ENCODE assay signal across 1 cellular context in the genomic region with DNA sequence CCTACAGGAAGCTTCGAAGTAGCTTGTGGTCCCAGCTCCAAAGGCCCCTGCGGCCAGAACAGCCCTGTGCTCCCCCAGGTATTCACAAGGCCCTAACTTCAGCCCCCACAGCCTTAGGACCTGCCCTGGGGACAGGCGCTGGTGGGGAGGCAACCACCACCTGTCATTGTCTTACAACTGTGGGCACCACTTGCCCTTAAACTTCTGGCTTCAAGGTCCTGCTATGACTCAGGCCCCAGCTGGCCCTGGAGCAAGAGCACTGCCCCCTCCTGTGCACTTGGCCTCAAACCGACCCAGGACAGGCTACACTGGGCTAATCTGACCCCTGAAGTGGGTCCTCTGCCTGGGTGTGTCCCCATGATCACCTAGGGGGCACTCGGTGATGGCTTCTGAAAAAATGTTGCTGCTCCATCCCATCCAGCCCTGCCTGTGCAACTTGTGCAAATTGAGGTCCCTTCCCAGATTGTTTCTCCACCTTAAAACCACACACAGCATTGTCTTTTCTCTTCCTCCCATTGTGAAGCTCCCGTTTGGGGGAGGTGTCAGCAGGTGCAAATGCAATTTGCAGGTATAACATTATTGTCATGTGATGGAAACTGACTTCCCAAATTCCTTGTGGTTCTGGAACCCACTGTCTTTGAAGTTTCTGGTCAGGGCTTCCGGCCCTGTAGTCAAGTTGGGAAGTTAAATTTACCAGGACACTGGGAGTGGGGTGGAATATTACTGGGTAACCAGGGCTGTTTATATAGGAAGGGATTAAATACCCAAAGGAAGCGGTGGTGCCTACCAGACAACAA.
TF ChIP-seq lines count a peak whose summit lies in the region.

No MANE protein-coding gene starts in this region.

TF ChIP-seq in HepG2, 621 proteins besides CTCF, POLR2A, EP300 and RAD21:
- TF ChIP-seq FOSL2 (CRISPR knock-in tag; IDR thresholded peaks at IDR 0.05) (peak; percentile 73), RXRA (CRISPR knock-in tag; IDR thresholded peaks at IDR 0.05) (peak; percentile 63), RARA (CRISPR knock-in tag; IDR thresholded peaks at IDR 0.05) (0 out of 2 replicates have a peak, but pooled peaks have one; percentile 51)
- TF ChIP-seq, protein P1, sequence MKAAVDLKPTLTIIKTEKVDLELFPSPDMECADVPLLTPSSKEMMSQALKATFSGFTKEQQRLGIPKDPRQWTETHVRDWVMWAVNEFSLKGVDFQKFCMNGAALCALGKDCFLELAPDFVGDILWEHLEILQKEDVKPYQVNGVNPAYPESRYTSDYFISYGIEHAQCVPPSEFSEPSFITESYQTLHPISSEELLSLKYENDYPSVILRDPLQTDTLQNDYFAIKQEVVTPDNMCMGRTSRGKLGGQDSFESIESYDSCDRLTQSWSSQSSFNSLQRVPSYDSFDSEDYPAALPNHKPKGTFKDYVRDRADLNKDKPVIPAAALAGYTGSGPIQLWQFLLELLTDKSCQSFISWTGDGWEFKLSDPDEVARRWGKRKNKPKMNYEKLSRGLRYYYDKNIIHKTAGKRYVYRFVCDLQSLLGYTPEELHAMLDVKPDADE (CRISPR knock-in tag; IDR thresholded peaks at IDR 0.05): no peak
- TF ChIP-seq, protein P2, sequence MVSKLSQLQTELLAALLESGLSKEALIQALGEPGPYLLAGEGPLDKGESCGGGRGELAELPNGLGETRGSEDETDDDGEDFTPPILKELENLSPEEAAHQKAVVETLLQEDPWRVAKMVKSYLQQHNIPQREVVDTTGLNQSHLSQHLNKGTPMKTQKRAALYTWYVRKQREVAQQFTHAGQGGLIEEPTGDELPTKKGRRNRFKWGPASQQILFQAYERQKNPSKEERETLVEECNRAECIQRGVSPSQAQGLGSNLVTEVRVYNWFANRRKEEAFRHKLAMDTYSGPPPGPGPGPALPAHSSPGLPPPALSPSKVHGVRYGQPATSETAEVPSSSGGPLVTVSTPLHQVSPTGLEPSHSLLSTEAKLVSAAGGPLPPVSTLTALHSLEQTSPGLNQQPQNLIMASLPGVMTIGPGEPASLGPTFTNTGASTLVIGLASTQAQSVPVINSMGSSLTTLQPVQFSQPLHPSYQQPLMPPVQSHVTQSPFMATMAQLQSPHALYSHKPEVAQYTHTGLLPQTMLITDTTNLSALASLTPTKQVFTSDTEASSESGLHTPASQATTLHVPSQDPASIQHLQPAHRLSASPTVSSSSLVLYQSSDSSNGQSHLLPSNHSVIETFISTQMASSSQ (IDR thresholded peaks at IDR 0.05; ENCODE audit: low read depth): no peak
- TF ChIP-seq, protein P2 (CRISPR knock-in tag; IDR thresholded peaks at IDR 0.05; ENCODE audit: borderline replicate concordance): no peak
- TF ChIP-seq, protein P3, sequence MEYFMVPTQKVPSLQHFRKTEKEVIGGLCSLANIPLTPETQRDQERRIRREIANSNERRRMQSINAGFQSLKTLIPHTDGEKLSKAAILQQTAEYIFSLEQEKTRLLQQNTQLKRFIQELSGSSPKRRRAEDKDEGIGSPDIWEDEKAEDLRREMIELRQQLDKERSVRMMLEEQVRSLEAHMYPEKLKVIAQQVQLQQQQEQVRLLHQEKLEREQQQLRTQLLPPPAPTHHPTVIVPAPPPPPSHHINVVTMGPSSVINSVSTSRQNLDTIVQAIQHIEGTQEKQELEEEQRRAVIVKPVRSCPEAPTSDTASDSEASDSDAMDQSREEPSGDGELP (IDR thresholded peaks at IDR 0.05; ENCODE audit: borderline replicate concordance, low read depth): peak; percentile 35; the same call in 1 of the 2 replicates
